In genomic region chr2:233123576-233123975, GRCh38 we compare ENCODE assay signal across 7 cellular contexts.
A peak's percentile ranks its signal among the peaks of the same experiment; 100 is the strongest.
DNase-seq lines count a peak whose midpoint lies in the region; ATAC-seq, FAIRE-seq and TF ChIP-seq lines count a peak whose summit lies in the region.
"Not testable (repeated sequence)": the region's sequence is repeated elsewhere in the genome, so short reads cannot be mapped to it uniquely, and the experiment has no call there.

No MANE protein-coding gene starts in this region.

- not testable (repeated sequence) for H3K9me2 ChIP-seq in Karpas-422 (replicated peaks; ENCODE audit: insufficient read depth, low read length); SU-DHL-6 (replicated peaks; ENCODE audit: insufficient read depth, low read length)

- TF ChIP-seq POLR2A in K562 (conservative IDR thresholded peaks at IDR 0.05) = not testable (repeated sequence)

- CTCF ChIA-PET in activated CD8-positive, alpha-beta T cell treated with anti-CD3 and anti-CD28 coated beads, Interleukin-2, amount 10 ng/mL, durations not matched to agents 7 days and 5 days (lab: Charles Lee); K562 (lab: Yijun Ruan, JAX; ENCODE audit: low intra/inter-chr PET ratio): not testable (repeated sequence)

- H3K4me3 Mint-ChIP-seq in activated CD8-positive, alpha-beta T cell treated with anti-CD3 and anti-CD28 coated beads, Interleukin-2, amount 10 ng/mL, durations not matched to agents 7 days and 5 days = not testable (repeated sequence)
- peak overlapping the region in 3 of 8 donors; percentile 32 to 74 (median 40) for H3K4me3 Mint-ChIP-seq in naive B cell

- BruUV-seq in K562 (replicated peaks; lab: Mats Ljungman, UMichigan) = not testable (repeated sequence)

- peak overlapping the region in 3 of 11 experiments; percentile 82 to 93 (median 92); a peak in 4 of 22 replicates for H3K27ac ChIP-seq in BLaER1 treated with 17β-estradiol and CSF1 and Interleukin-3, amounts not matched to agents 10 nM and 100 nM
- H3K27ac ChIP-seq in Karpas-422 (ENCODE audit: low read length) = peak overlapping the region; percentile 91
- H3K27ac ChIP-seq in SU-DHL-6 (ENCODE audit: low read depth, low read length) = peak overlapping the region; percentile 91
- H3K27ac ChIP-seq in K562 (ENCODE audit: extremely low read depth, low read depth, low read length) = not testable (repeated sequence)

- H3K36me3 Mint-ChIP-seq in activated CD8-positive, alpha-beta T cell treated with anti-CD3 and anti-CD28 coated beads, Interleukin-2, amount 10 ng/mL, durations not matched to agents 7 days and 5 days (ENCODE audit: low read depth) = peaks cover 61% of the 10 kb centered on the region
- peaks cover 16 to 36% of the 10 kb centered on the region in 2 donors for H3K36me3 Mint-ChIP-seq in naive B cell

- H3K4me2 ChIP-seq in BLaER1 treated with 17β-estradiol and CSF1 and Interleukin-3, amounts not matched to agents 10 nM and 100 nM = peak overlapping the region; percentile 80 to 95 (median 86); a peak in 20 of 22 replicates
- H3K4me2 ChIP-seq in Karpas-422 (ENCODE audit: low read depth, low read length, poor library complexity, severe bottlenecking) = peak overlapping the region; percentile 72
- H3K4me2 ChIP-seq in SU-DHL-6 (ENCODE audit: low read depth, low read length, poor library complexity, severe bottlenecking) = peak overlapping the region; percentile 55
- not testable (repeated sequence) for H3K4me2 ChIP-seq in K562 (ENCODE audit: insufficient read depth, low read length)

- not testable (repeated sequence) for TF ChIP-seq RAD21 in K562 (CRISPR knock-in tag; conservative IDR thresholded peaks at IDR 0.05 in 1 of 2, IDR thresholded peaks at IDR 0.05 in 1 of 2)

- not testable (repeated sequence) for H2AFZ ChIP-seq in Karpas-422 (ENCODE audit: low read length); SU-DHL-6 (ENCODE audit: low read depth, low read length, severe bottlenecking); K562 (ENCODE audit: low read depth, low read length)

- H3K27me3 Mint-ChIP-seq in activated CD8-positive, alpha-beta T cell treated with anti-CD3 and anti-CD28 coated beads, Interleukin-2, amount 10 ng/mL, durations not matched to agents 7 days and 5 days (ENCODE audit: low read depth); naive B cell: not testable (repeated sequence)

- peaks cover 21 to 96% (median 66%) of the 10 kb centered on the region in 11 experiments; a peak in 21 of 22 replicates for H4K20me1 ChIP-seq in BLaER1 treated with 17β-estradiol and CSF1 and Interleukin-3, amounts not matched to agents 10 nM and 100 nM
- not testable (repeated sequence) for H4K20me1 ChIP-seq in Karpas-422 (ENCODE audit: insufficient read depth, low read depth, low read length); SU-DHL-6 (ENCODE audit: low read depth, low read length); K562 (replicated peaks; ENCODE audit: control insufficient read depth, insufficient read depth, low read length)

- DNase-seq in GM18507 (ENCODE audit: extremely low spot score, insufficient read length, low read depth); Karpas-422; activated CD8-positive, alpha-beta T cell treated with anti-CD3 and anti-CD28 coated beads, Interleukin-2, amount 10 ng/mL, durations not matched to agents 7 days and 5 days; K562 (ENCODE audit: extremely low read depth in 1 of 4, low spot score in 3 of 4); naive B cell: not testable (repeated sequence)

- not testable (repeated sequence) for ATAC-seq in activated CD8-positive, alpha-beta T cell treated with anti-CD3 and anti-CD28 coated beads, Interleukin-2, amount 10 ng/mL, durations not matched to agents 7 days and 5 days; K562; naive B cell (ENCODE audit: low read depth in 2 of 2)

- H3K36me3 ChIP-seq in BLaER1 treated with 17β-estradiol and CSF1 and Interleukin-3, amounts not matched to agents 10 nM and 100 nM = peaks cover 64 to 96% (median 83%) of the 10 kb centered on the region in 11 experiments
- H3K36me3 ChIP-seq in Karpas-422 (ENCODE audit: insufficient read depth, low read length) (peaks cover 25% of the 10 kb centered on the region), SU-DHL-6 (ENCODE audit: low read length) (peaks cover 13% of the 10 kb centered on the region; the same call in 1 of the 2 replicates)
- H3K36me3 ChIP-seq in K562 (ENCODE audit: control insufficient read depth, insufficient read depth, low read length) = not testable (repeated sequence)

- not testable (repeated sequence) for H3K27me3 ChIP-seq in BLaER1 treated with 17β-estradiol and CSF1 and Interleukin-3, amounts not matched to agents 10 nM and 100 nM; Karpas-422 (ENCODE audit: low read length); SU-DHL-6 (ENCODE audit: low read length); K562 (ENCODE audit: control insufficient read depth in 2 of 2, insufficient read depth in 2 of 2, low read length in 2 of 2)

- TF ChIP-seq CTCF in SU-DHL-6 (IDR thresholded peaks at IDR 0.05; ENCODE audit: insufficient read depth, low read length, poor library complexity, severe bottlenecking); K562 (IDR thresholded peaks at IDR 0.05 in 2 of 3, conservative IDR thresholded peaks at IDR 0.05 in 1 of 3; ENCODE audit: insufficient read depth in 2 of 3, low read depth in 1 of 3, low read length in 3 of 3): not testable (repeated sequence)

- H3K79me2 ChIP-seq in Karpas-422 (ENCODE audit: low read length) = peaks cover 34% of the 10 kb centered on the region
- H3K79me2 ChIP-seq in SU-DHL-6 (ENCODE audit: insufficient read depth, low read length) = peaks cover 38% of the 10 kb centered on the region
- H3K79me2 ChIP-seq in K562 (ENCODE audit: control insufficient read depth, insufficient read depth, low read length) = not testable (repeated sequence)

- peaks cover 20 to 28% (median 23%) of the 10 kb centered on the region in 10 experiments for H3K4me1 ChIP-seq in BLaER1 treated with 17β-estradiol and CSF1 and Interleukin-3, amounts not matched to agents 10 nM and 100 nM
- peaks cover 19% of the 10 kb centered on the region for H3K4me1 ChIP-seq in Karpas-422 (ENCODE audit: low read length)
- H3K4me1 ChIP-seq in K562 (replicated peaks in 1 of 2; ENCODE audit: control insufficient read depth in 2 of 2, insufficient read depth in 2 of 2, low read length in 2 of 2) = peaks cover 0 to 10% of the 10 kb centered on the region in 2 experiments; a peak in 2 of 5 replicates

- not testable (repeated sequence) for H3F3A ChIP-seq in SU-DHL-6 (ENCODE audit: insufficient read depth)

- not testable (repeated sequence) for H3K9me3 ChIP-seq in BLaER1 treated with 17β-estradiol and CSF1 and Interleukin-3, amounts not matched to agents 10 nM and 100 nM (replicated peaks in 1 of 11); Karpas-422 (ENCODE audit: low read length); SU-DHL-6 (ENCODE audit: insufficient read depth, low read length); K562 (replicated peaks; ENCODE audit: control insufficient read depth, insufficient read depth, low read depth, low read length)

- not testable (repeated sequence) for H3K9me3 Mint-ChIP-seq in activated CD8-positive, alpha-beta T cell treated with anti-CD3 and anti-CD28 coated beads, Interleukin-2, amount 10 ng/mL, durations not matched to agents 7 days and 5 days (ENCODE audit: insufficient read depth); naive B cell

- 0% methylated on average over 2 of the region's 2 CpGs for WGBS in K562 (ENCODE audit: insufficient coverage, low coverage, missing lambda C conversion rate)

- intact Hi-C loops in K562 (cut with micrococcal nuclease) = not testable (repeated sequence)

- peak overlapping the region; percentile 43 for H3K27ac Mint-ChIP-seq in activated CD8-positive, alpha-beta T cell treated with anti-CD3 and anti-CD28 coated beads, Interleukin-2, amount 10 ng/mL, durations not matched to agents 7 days and 5 days
- peak overlapping the region; percentile 44 to 100 (median 96) for H3K27ac Mint-ChIP-seq in naive B cell

- in situ Hi-C loops in K562 (cut with MboI) = not testable (repeated sequence)

- H3K4me1 Mint-ChIP-seq in activated CD8-positive, alpha-beta T cell treated with anti-CD3 and anti-CD28 coated beads, Interleukin-2, amount 10 ng/mL, durations not matched to agents 7 days and 5 days (ENCODE audit: low read depth) = peaks cover 17% of the 10 kb centered on the region
- peaks cover 41 to 65% (median 48%) of the 10 kb centered on the region in 3 donors for H3K4me1 Mint-ChIP-seq in naive B cell

- FAIRE-seq in GM18507 (lab: Jason Lieb, UNC) = peak; percentile 63
- FAIRE-seq in K562 (lab: Jason Lieb, UNC) = not testable (repeated sequence)

- not testable (repeated sequence) for H3K4me3 ChIP-seq in BLaER1 treated with 17β-estradiol and CSF1 and Interleukin-3, amounts not matched to agents 10 nM and 100 nM; Karpas-422 (ENCODE audit: low read length); SU-DHL-6 (ENCODE audit: insufficient read depth, low read length, poor library complexity, severe bottlenecking); K562

- POLR2A ChIA-PET in activated CD8-positive, alpha-beta T cell treated with anti-CD3 and anti-CD28 coated beads, Interleukin-2, amount 10 ng/mL, durations not matched to agents 7 days and 5 days (lab: Charles Lee); K562 (lab: Yijun Ruan, JAX): not testable (repeated sequence)

- H3K9me1 ChIP-seq in K562 (ENCODE audit: control insufficient read depth, insufficient read depth, low read length) = not testable (repeated sequence)

- H3K9ac ChIP-seq in BLaER1 treated with 17β-estradiol and CSF1 and Interleukin-3, amounts not matched to agents 10 nM and 100 nM = peak overlapping the region in 1 of 11 experiments; percentile 66; a peak in 4 of 22 replicates
- H3K9ac ChIP-seq in Karpas-422 (ENCODE audit: low read length); K562 (ENCODE audit: insufficient read depth in 1 of 2, low read depth in 2 of 2, low read length in 2 of 2): not testable (repeated sequence)
- H3K9ac ChIP-seq in SU-DHL-6 (ENCODE audit: low read length) = peak overlapping the region; percentile 61; the same call in 1 of the 2 replicates

- not testable (repeated sequence) for TF ChIP-seq EP300 in K562 (IDR thresholded peaks at IDR 0.05; ENCODE audit: low read length)

TF ChIP-seq in K562, 482 proteins besides CTCF, POLR2A, EP300 and RAD21:
- TF ChIP-seq RBM25 (IDR thresholded peaks at IDR 0.05; ENCODE audit: low read depth, low read length, severe bottlenecking) = peak; percentile 70
- TF ChIP-seq KDM1A (IDR thresholded peaks at IDR 0.05) = peak in 1 of 2 experiments; percentile 33; a peak in 2 of 4 replicates
- peak; percentile 89 for TF ChIP-seq ZNF146 (CRISPR knock-in tag; IDR thresholded peaks at IDR 0.05; ENCODE audit: unreplicated experiment)
